Comparison of ENCODE assay signal across 19 cellular contexts in genomic region chr3:184449161-184449515, GRCh38.
"Had no signal": no experiment of that assay in that cellular context is flagged by ENCODE, and none has a peak within 500 bp of the region (broad histone marks: within the 10 kb centered on the region; RNA-seq: fewer than 3 reads in every experiment).

No MANE protein-coding gene starts in this region.

- H3K4me1 Mint-ChIP-seq: activated naive CD4-positive, alpha-beta T cell treated with anti-CD3 and anti-CD28 coated beads, Interleukin-2, amount 50 U/mL, for 24 hours; endodermal cell; natural killer cell; stimulated activated effector memory CD8-positive, alpha-beta T cell treated with anti-CD3 and anti-CD28 coated beads, Interleukin-12 subunit alpha, Interleukin-12 subunit beta, amount 100 ng/mL, for 72 hours had no signal

- ATAC-seq: activated T-cell treated with anti-CD3 and anti-CD28 coated beads, Interleukin-2, amount 50 U/mL, for 72 hours; gastroesophageal sphincter; natural killer cell; sciatic nerve had no signal

- H3K4me1 ChIP-seq: ascending aorta, gastroesophageal sphincter, testis had no signal

- H3K36me3 ChIP-seq: ascending aorta, cardiac muscle cell, gastroesophageal sphincter, neutrophil, upper lobe of left lung had no signal

- H3K9me3 ChIP-seq: ascending aorta, gastroesophageal sphincter, neutrophil, testis, upper lobe of left lung had no signal

- H3K27ac Mint-ChIP-seq: activated naive CD4-positive, alpha-beta T cell treated with anti-CD3 and anti-CD28 coated beads, Interleukin-2, amount 50 U/mL, for 24 hours; activated T-cell treated with anti-CD3 and anti-CD28 coated beads, Interleukin-2, amount 50 U/mL, for 72 hours; endodermal cell; natural killer cell; stimulated activated effector memory CD8-positive, alpha-beta T cell treated with anti-CD3 and anti-CD28 coated beads, Interleukin-12 subunit alpha, Interleukin-12 subunit beta, amount 100 ng/mL, for 72 hours had no signal

- H3K36me3 Mint-ChIP-seq: activated naive CD4-positive, alpha-beta T cell treated with anti-CD3 and anti-CD28 coated beads, Interleukin-2, amount 50 U/mL, for 24 hours; natural killer cell; stimulated activated effector memory CD8-positive, alpha-beta T cell treated with anti-CD3 and anti-CD28 coated beads, Interleukin-12 subunit alpha, Interleukin-12 subunit beta, amount 100 ng/mL, for 72 hours had no signal

- H3K4me3 ChIP-seq: ascending aorta, cardiac muscle cell, dorsolateral prefrontal cortex, gastroesophageal sphincter, testis, upper lobe of left lung had no signal

- H3K27me3 ChIP-seq: ascending aorta, cardiac muscle cell, dorsolateral prefrontal cortex, neutrophil, testis, upper lobe of left lung had no signal

- H3K4me3 Mint-ChIP-seq: activated naive CD4-positive, alpha-beta T cell treated with anti-CD3 and anti-CD28 coated beads, Interleukin-2, amount 50 U/mL, for 24 hours; activated T-cell treated with anti-CD3 and anti-CD28 coated beads, Interleukin-2, amount 50 U/mL, for 72 hours; endodermal cell; natural killer cell; stimulated activated effector memory CD8-positive, alpha-beta T cell treated with anti-CD3 and anti-CD28 coated beads, Interleukin-12 subunit alpha, Interleukin-12 subunit beta, amount 100 ng/mL, for 72 hours had no signal

- DNase-seq: activated CD4-positive, alpha-beta T cell treated with anti-CD3 and anti-CD28 coated beads, Interleukin-2, amount 50 U/mL, for 1 hour; activated CD8-positive, alpha-beta memory T cell treated with anti-CD3 and anti-CD28 coated beads for 24 hours; activated CD8-positive, alpha-beta memory T cell treated with anti-CD3 and anti-CD28 coated beads, Interleukin-2, amount 50 U/mL, for 48 hours; activated T-cell treated with anti-CD3 and anti-CD28 coated beads, Interleukin-2, amount 50 U/mL, for 72 hours; endodermal cell; erythroblast; natural killer cell; stimulated activated CD4-positive, alpha-beta T cell treated with anti-CD3 and anti-CD28 coated beads, Interleukin-4, amount 100 ng/mL, for 24 hours; T1000; testis had no signal

- H3K9me3 Mint-ChIP-seq: activated naive CD4-positive, alpha-beta T cell treated with anti-CD3 and anti-CD28 coated beads, Interleukin-2, amount 50 U/mL, for 24 hours; activated T-cell treated with anti-CD3 and anti-CD28 coated beads, Interleukin-2, amount 50 U/mL, for 72 hours; endodermal cell; natural killer cell; stimulated activated effector memory CD8-positive, alpha-beta T cell treated with anti-CD3 and anti-CD28 coated beads, Interleukin-12 subunit alpha, Interleukin-12 subunit beta, amount 100 ng/mL, for 72 hours had no signal

- H3K27me3 Mint-ChIP-seq: activated naive CD4-positive, alpha-beta T cell treated with anti-CD3 and anti-CD28 coated beads, Interleukin-2, amount 50 U/mL, for 24 hours had no signal

- H3K27ac ChIP-seq: ascending aorta, cardiac muscle cell, gastroesophageal sphincter, neutrophil, testis had no signal
